In the genomic region with DNA sequence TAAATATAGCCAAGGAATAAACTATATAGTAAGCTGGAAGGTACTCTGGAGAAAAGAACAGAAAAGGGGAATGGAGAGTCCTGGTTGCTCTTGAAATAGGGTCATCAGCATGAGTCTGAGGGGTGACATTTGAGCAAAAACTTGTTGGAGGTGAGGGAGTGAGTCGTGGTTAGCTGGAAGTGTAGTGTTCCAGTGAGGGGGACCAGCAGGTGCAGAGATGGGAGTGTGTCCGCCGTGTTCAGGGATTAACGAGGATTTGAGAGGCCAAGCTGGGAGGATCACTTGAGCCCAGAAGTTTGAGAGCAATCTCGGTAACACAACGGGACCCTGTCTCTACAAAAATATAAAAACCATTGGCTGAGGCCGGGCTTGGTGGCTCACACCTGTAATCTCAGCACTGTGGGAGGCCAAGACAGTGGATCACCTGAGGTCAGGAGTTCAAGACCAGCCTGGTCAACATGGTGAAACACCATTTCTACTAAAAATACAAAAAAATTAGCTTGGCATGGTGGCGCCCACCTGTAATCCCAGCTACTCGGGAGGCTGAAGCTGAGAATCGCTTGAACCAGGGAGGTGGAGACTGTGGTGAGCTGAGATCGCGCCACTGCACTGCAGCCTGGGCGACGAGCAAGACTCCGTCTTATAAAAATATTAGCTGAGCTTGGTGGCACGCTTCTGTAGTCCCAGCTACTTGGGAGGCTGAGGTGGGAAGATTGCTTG, we compare ENCODE assay signal across 1 cellular context.
TF ChIP-seq lines count a peak whose summit lies in the region.

No MANE protein-coding gene starts in this region.

TF ChIP-seq in H1, 55 proteins besides CTCF, POLR2A, EP300 and RAD21:
- TF ChIP-seq GTF2F1 (IDR thresholded peaks at IDR 0.05; ENCODE audit: borderline replicate concordance, low read depth, low read length), result no peak
- no peak for TF ChIP-seq YY1 (IDR thresholded peaks at IDR 0.05; ENCODE audit: low read depth, low read length)
- no peak for TF ChIP-seq TAF1 (IDR thresholded peaks at IDR 0.05; ENCODE audit: low read depth, low read length)
- TF ChIP-seq JUND (IDR thresholded peaks at IDR 0.05; ENCODE audit: low read length), result no peak
- no peak for TF ChIP-seq TBP (IDR thresholded peaks at IDR 0.05; ENCODE audit: low read depth, low read length)
- TF ChIP-seq, protein P1, sequence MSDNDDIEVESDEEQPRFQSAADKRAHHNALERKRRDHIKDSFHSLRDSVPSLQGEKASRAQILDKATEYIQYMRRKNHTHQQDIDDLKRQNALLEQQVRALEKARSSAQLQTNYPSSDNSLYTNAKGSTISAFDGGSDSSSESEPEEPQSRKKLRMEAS (IDR thresholded peaks at IDR 0.05), result no peak
- TF ChIP-seq SIX5 (IDR thresholded peaks at IDR 0.05; ENCODE audit: low read depth, low read length), result no peak
- TF ChIP-seq RXRA (IDR thresholded peaks at IDR 0.05; ENCODE audit: insufficient read depth, low read depth, low read length), result no peak
- no peak for TF ChIP-seq SP2 (IDR thresholded peaks at IDR 0.05; ENCODE audit: low read length)
- TF ChIP-seq GABPA (IDR thresholded peaks at IDR 0.05; ENCODE audit: borderline replicate concordance, insufficient read depth, low read length), result no peak
